8 cellular contexts compared by ENCODE assay signal in the genomic region with DNA sequence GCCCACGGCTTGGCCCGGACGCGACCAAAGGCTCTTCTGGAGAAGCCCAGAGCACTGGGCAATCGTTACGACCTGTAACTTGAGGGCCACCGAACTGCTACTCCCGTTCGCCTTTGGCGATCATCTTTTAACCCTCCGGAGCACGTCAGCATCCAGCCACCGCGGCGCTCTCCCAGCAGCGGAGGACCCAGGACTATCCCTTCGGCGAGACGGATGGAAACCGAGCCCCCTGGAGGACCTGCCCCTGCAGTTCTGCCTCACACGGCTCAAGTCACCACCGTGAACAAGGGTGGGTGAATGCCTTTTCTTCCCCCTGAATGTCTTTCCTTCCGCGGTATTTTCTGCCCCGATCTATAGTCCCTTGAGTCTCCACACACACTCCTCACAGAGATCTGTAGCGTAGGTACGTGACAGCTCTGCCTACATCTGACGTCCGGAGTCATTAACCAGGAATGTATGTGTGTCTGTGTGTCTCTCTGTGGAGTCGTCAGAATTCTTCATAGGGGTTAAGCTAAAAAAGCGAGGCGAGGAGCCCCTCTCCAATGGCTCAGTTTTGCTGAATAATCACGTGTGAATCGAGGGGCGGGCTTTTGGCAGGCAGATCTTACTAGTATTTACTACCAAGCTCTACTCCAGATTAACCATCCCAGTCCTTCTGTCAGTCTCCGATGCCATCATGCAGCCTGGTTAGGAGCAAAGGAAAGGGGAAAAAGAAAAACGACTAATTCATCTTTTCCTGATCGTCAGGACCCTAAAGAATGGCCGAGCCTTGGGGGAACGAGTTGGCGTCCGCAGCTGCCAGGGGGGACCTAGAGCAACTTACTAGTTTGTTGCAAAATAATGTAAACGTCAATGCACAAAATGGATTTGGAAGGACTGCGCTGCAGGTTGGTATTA. TPM values are rescaled to one million over a fixed set of nuclear protein-coding genes. Genes with fewer than 3 reads are reported as not detected.
DNase-seq lines count a peak whose midpoint lies in the region; ATAC-seq and TF ChIP-seq lines count a peak whose summit lies in the region.

CDKN2C (plus strand) TSS at position 635 of the 897 bp plus-strand sequence; CDS start at position 759, 124 bp downstream.

- DNase-seq in DMS79 (lab: John Stamatoyannopoulos, UW), result peak; percentile 88
- DNase-seq in activated T-cell treated with anti-CD3 and anti-CD28 coated beads, Interleukin-2, amount 50 U/mL, for 24 hours, result peak; percentile 69
- no peak for DNase-seq in thoracic aorta (ENCODE audit: low spot score)

- no peaks in the 10 kb centered on the region for H3K9me2 ChIP-seq in OCI-LY1 (ENCODE audit: low read depth, low read length)

- ATAC-seq in GM21619 (IDR thresholded peaks at IDR 0.05; ENCODE audit: unreplicated experiment) (peak; percentile 31), esophagus mucosa (peak; percentile 63), thoracic aorta (ENCODE audit: insufficient number of reproducible peaks, low FRiP score, low read depth) (peak; percentile 26)

- H2AFZ ChIP-seq in OCI-LY1 (ENCODE audit: low read length), result no peak within 1 kb of the TSS

- peak within 1 kb of the TSS; percentile 58 to 82 (median 79) for H3K27ac Mint-ChIP-seq in IgD-negative memory B cell
- H3K27ac Mint-ChIP-seq in activated T-cell treated with anti-CD3 and anti-CD28 coated beads, Interleukin-2, amount 50 U/mL, for 24 hours, result peak within 1 kb of the TSS; percentile 95

- no peaks in the 10 kb centered on the region for H4K20me1 ChIP-seq in OCI-LY1 (ENCODE audit: insufficient read depth, low read length)

- no peaks in the 10 kb centered on the region for H3K9me3 ChIP-seq in OCI-LY1 (ENCODE audit: low read length)
- no peaks in the 10 kb centered on the region for H3K9me3 ChIP-seq in muscle layer of colon (ENCODE audit: low read length)
- H3K9me3 ChIP-seq in thoracic aorta, result no peaks in the 10 kb centered on the region

- peak within 1 kb of the TSS; percentile 89 to 99 (median 92) for H3K4me3 Mint-ChIP-seq in IgD-negative memory B cell
- peak within 1 kb of the TSS; percentile 86 for H3K4me3 Mint-ChIP-seq in activated T-cell treated with anti-CD3 and anti-CD28 coated beads, Interleukin-2, amount 50 U/mL, for 24 hours

- H3K4me3 ChIP-seq in OCI-LY1 (ENCODE audit: low read depth, low read length, poor library complexity, severe bottlenecking), result peak within 1 kb of the TSS; percentile 89
- peak within 1 kb of the TSS; percentile 94 to 96 for H3K4me3 ChIP-seq in muscle layer of colon (ENCODE audit: low read depth in 1 of 2, low read length in 2 of 2)
- H3K4me3 ChIP-seq in thoracic aorta, result peak within 1 kb of the TSS; percentile 86

- peaks cover 5 to 23% (median 12%) of the 10 kb centered on the region in 3 donors for H3K4me1 Mint-ChIP-seq in IgD-negative memory B cell
- H3K4me1 Mint-ChIP-seq in activated T-cell treated with anti-CD3 and anti-CD28 coated beads, Interleukin-2, amount 50 U/mL, for 24 hours (ENCODE audit: low read depth), result peaks cover 31% of the 10 kb centered on the region

- peaks cover 16% of the 10 kb centered on the region for H3K27me3 Mint-ChIP-seq in IgD-negative memory B cell
- peaks cover 31% of the 10 kb centered on the region for H3K27me3 Mint-ChIP-seq in activated T-cell treated with anti-CD3 and anti-CD28 coated beads, Interleukin-2, amount 50 U/mL, for 24 hours

- H3K27ac ChIP-seq in OCI-LY1 (ENCODE audit: low read depth, low read length, poor library complexity, severe bottlenecking) (peak within 1 kb of the TSS; percentile 95), muscle layer of colon (ENCODE audit: low read depth, low read length) (peak within 1 kb of the TSS; percentile 98), thoracic aorta (peak within 1 kb of the TSS; percentile 95 to 97)

- H3K4me2 ChIP-seq in OCI-LY1 (ENCODE audit: low read length), result peak within 1 kb of the TSS; percentile 89

- peaks cover 37% of the 10 kb centered on the region for H3K4me1 ChIP-seq in OCI-LY1 (ENCODE audit: insufficient read depth, low read length, severe bottlenecking)
- H3K4me1 ChIP-seq in muscle layer of colon (ENCODE audit: insufficient read depth, low read length), result peaks cover 5% of the 10 kb centered on the region
- H3K4me1 ChIP-seq in thoracic aorta (ENCODE audit: control insufficient read depth in 1 of 2, low read depth in 2 of 2), result peaks cover 0 to 14% of the 10 kb centered on the region in 2 donors

- TF ChIP-seq CTCF in OCI-LY1 (IDR thresholded peaks at IDR 0.05; ENCODE audit: low read length) (no peak), thoracic aorta (IDR thresholded peaks at IDR 0.05) (no peak)

- no peaks in the 10 kb centered on the region for H3K36me3 Mint-ChIP-seq in IgD-negative memory B cell
- H3K36me3 Mint-ChIP-seq in activated T-cell treated with anti-CD3 and anti-CD28 coated beads, Interleukin-2, amount 50 U/mL, for 24 hours (ENCODE audit: low read depth), result peaks cover 13% of the 10 kb centered on the region

- no peaks in the 10 kb centered on the region for H3F3A ChIP-seq in OCI-LY1 (ENCODE audit: insufficient read depth, low read length)

- H3K36me3 ChIP-seq in OCI-LY1 (ENCODE audit: insufficient read depth, low read length) (peaks cover 44% of the 10 kb centered on the region), muscle layer of colon (ENCODE audit: insufficient read depth, low read length) (peaks cover 3% of the 10 kb centered on the region), thoracic aorta (no peaks in the 10 kb centered on the region)

- H3K9me3 Mint-ChIP-seq in IgD-negative memory B cell, result no peaks in the 10 kb centered on the region
- no peaks in the 10 kb centered on the region for H3K9me3 Mint-ChIP-seq in activated T-cell treated with anti-CD3 and anti-CD28 coated beads, Interleukin-2, amount 50 U/mL, for 24 hours

- H3K79me2 ChIP-seq in OCI-LY1 (ENCODE audit: insufficient read depth, low read length), result peaks cover 59% of the 10 kb centered on the region

- H3K27me3 ChIP-seq in OCI-LY1 (ENCODE audit: insufficient read depth, low read length) (no peaks in the 10 kb centered on the region), muscle layer of colon (ENCODE audit: control insufficient read depth in 1 of 2, insufficient read depth in 2 of 2, low read length in 2 of 2) (no peaks in the 10 kb centered on the region), thoracic aorta (replicated peaks; ENCODE audit: insufficient read depth) (no peaks in the 10 kb centered on the region)

- peak within 1 kb of the TSS; percentile 99 for H3K9ac ChIP-seq in OCI-LY1 (ENCODE audit: low read length)
- H3K9ac ChIP-seq in muscle layer of colon (ENCODE audit: low read length), result peak within 1 kb of the TSS; percentile 95

RNA-seq across cellular contexts. Expression of gene CDKN2C, which starts in this region (rescaled TPM):
- polyA plus RNA-seq in IgD-negative memory B cell, result 6.0 TPM
- 6.9 TPM for total RNA-seq in esophagus mucosa
- 10 to 100 TPM; 10.3 to 12.6 TPM for total RNA-seq in thoracic aorta
